In the genomic region with DNA sequence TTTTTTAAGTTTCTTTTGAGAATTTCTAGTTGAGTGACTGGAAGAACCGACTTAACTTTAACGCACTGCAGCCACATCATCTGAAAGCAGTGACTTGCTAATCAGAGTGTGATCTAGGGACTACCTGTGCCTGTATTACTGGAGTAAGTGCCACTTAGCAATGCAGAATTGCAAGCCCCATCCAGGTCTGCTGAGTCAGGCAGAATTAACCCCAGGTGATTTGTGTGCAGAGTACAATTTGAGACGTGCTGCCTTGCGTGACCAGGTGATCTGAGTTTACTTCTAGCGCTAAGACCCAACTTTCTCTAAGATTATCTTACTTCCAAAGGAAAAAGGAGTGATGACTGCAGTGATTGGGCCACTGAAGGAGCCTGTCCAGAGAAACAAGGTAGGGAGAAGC, we compare ENCODE assay signal across 19 cellular contexts.
DNase-seq lines count a peak whose midpoint lies in the region; ATAC-seq and TF ChIP-seq lines count a peak whose summit lies in the region.
"Had no signal": no experiment of that assay in that cellular context is flagged by ENCODE, and none has a peak within 500 bp of the region (broad histone marks: within the 10 kb centered on the region; RNA-seq: fewer than 3 reads in every experiment).

No MANE protein-coding gene starts in this region.

- no peaks in the 10 kb centered on the region for H3K9me2 ChIP-seq in GM23338 (ENCODE audit: insufficient read depth)

- H3K9ac ChIP-seq in smooth muscle cell (ENCODE audit: low read depth) = no peak overlapping the region

- H3K27ac ChIP-seq in ACC112 (ENCODE audit: low read depth, low read length) (peak overlapping the region; percentile 98; the same call in 1 of the 2 replicates), GM23338 (ENCODE audit: low read depth) (no peak overlapping the region), tibial artery (no peak overlapping the region), smooth muscle cell (ENCODE audit: low read depth) (no peak overlapping the region)
- H3K27ac ChIP-seq: SJCRH30 had no signal

- no peaks in the 10 kb centered on the region for H3K36me3 Mint-ChIP-seq in GM23338 (ENCODE audit: low read depth)
- H3K36me3 Mint-ChIP-seq: CD14-positive monocyte, T-cell had no signal

- no peak for TF ChIP-seq CTCF in GM23338 (conservative IDR thresholded peaks at IDR 0.05; ENCODE audit: low read depth in 2 of 2)
- no peak for TF ChIP-seq CTCF in tibial artery (IDR thresholded peaks at IDR 0.05)
- no peak for TF ChIP-seq CTCF in smooth muscle cell (IDR thresholded peaks at IDR 0.05; ENCODE audit: borderline replicate concordance, insufficient read depth, poor library complexity, severe bottlenecking)

- H3K4me3 ChIP-seq in ACC112 (ENCODE audit: low read depth, low read length) (no peak overlapping the region), GM23338 (no peak overlapping the region), tibial artery (no peak overlapping the region), smooth muscle cell (no peak overlapping the region)
- H3K4me3 ChIP-seq: GM12878, SJCRH30 had no signal

- no peak overlapping the region for H2AFZ ChIP-seq in ACC112 (ENCODE audit: low read length, unreplicated experiment)
- no peak overlapping the region for H2AFZ ChIP-seq in GM23338
- H2AFZ ChIP-seq in smooth muscle cell (ENCODE audit: low read depth) = no peak overlapping the region

- intact Hi-C loops in tibial artery (cut with DNase I; ENCODE audit: low total_unique reads) = no loop called here

- no peaks in the 10 kb centered on the region; the same call in 2 of the 3 replicates for H3K9me3 Mint-ChIP-seq in GM23338
- H3K9me3 Mint-ChIP-seq: T-cell had no signal

- H3K9me3 ChIP-seq in tibial artery (no peaks in the 10 kb centered on the region), smooth muscle cell (replicated peaks; ENCODE audit: low read depth) (no peaks in the 10 kb centered on the region)

- H3K36me3 ChIP-seq in ACC112 (ENCODE audit: insufficient read depth, low read length) (no peaks in the 10 kb centered on the region), GM23338 (ENCODE audit: insufficient read depth) (no peaks in the 10 kb centered on the region), tibial artery (no peaks in the 10 kb centered on the region), smooth muscle cell (ENCODE audit: low read depth) (no peaks in the 10 kb centered on the region)
- H3K36me3 ChIP-seq: SJCRH30 had no signal

- H3F3A ChIP-seq in GM23338 (replicated peaks; ENCODE audit: low read depth) (no peaks in the 10 kb centered on the region), smooth muscle cell (ENCODE audit: low read depth) (no peaks in the 10 kb centered on the region)

- peaks cover 26% of the 10 kb centered on the region for H3K4me1 ChIP-seq in ACC112 (ENCODE audit: control insufficient read depth, insufficient read depth, low read length, unreplicated experiment)
- H3K4me1 ChIP-seq in GM23338 (ENCODE audit: insufficient read depth) = no peaks in the 10 kb centered on the region
- no peaks in the 10 kb centered on the region for H3K4me1 ChIP-seq in tibial artery
- no peaks in the 10 kb centered on the region for H3K4me1 ChIP-seq in smooth muscle cell (ENCODE audit: low read depth)

- WGBS in smooth muscle cell (ENCODE audit: low lambda C conversion rate) = 60% methylated on average over 5 of the region's 5 CpGs

- H3K27me3 ChIP-seq in ACC112 (ENCODE audit: insufficient read depth, low read length) (no peaks in the 10 kb centered on the region), GM23338 (ENCODE audit: insufficient read depth) (no peaks in the 10 kb centered on the region), tibial artery (no peaks in the 10 kb centered on the region), smooth muscle cell (ENCODE audit: low read depth) (no peaks in the 10 kb centered on the region)
- H3K27me3 ChIP-seq: SJCRH30 had no signal

- no peak overlapping the region for H3K4me3 Mint-ChIP-seq in GM23338
- H3K4me3 Mint-ChIP-seq: CD14-positive monocyte, T-cell had no signal

- peak overlapping the region; percentile 31; the same call in 1 of the 2 replicates for H3K27ac Mint-ChIP-seq in GM23338
- H3K27ac Mint-ChIP-seq: T-cell had no signal

- H3K27me3 Mint-ChIP-seq in GM23338 (ENCODE audit: insufficient read depth, low read depth, poor library complexity) = no peaks in the 10 kb centered on the region

- H4K20me1 ChIP-seq in GM23338 (replicated peaks; ENCODE audit: insufficient read depth) (no peaks in the 10 kb centered on the region), smooth muscle cell (ENCODE audit: low read depth) (no peaks in the 10 kb centered on the region)

- H3K4me1 Mint-ChIP-seq in GM23338 = no peaks in the 10 kb centered on the region
- H3K4me1 Mint-ChIP-seq: CD14-positive monocyte, T-cell had no signal

- H3K4me2 ChIP-seq in GM23338 (no peak overlapping the region), smooth muscle cell (no peak overlapping the region)

- peak; percentile 9 for DNase-seq in NCI-H1105 treated with DMSO at 0.1 percent for 48 hours (lab: John Stamatoyannopoulos, UW)
- DNase-seq in NCI-H1105 (lab: John Stamatoyannopoulos, UW) = no peak
- DNase-seq in GM23338 (ENCODE audit: low spot score) = no peak
- DNase-seq in kidney tubule cell (ENCODE audit: low spot score) = peak; percentile 20
- no peak for DNase-seq in tibial artery
- no peak for DNase-seq in smooth muscle cell (lab: John Stamatoyannopoulos, UW; ENCODE audit: unreplicated experiment)
- DNase-seq: 8988T, DND-41, Karpas-422, NCI-H146, NCI-H2029, NCI-H82, OCI-M1, SJCRH30, T-cell had no signal

- H3K79me2 ChIP-seq in ACC112 (ENCODE audit: control insufficient read depth, insufficient read depth, low read length, unreplicated experiment) = no peaks in the 10 kb centered on the region
- H3K79me2 ChIP-seq in GM23338 (replicated peaks; ENCODE audit: insufficient read depth) = no peaks in the 10 kb centered on the region
- no peaks in the 10 kb centered on the region for H3K79me2 ChIP-seq in smooth muscle cell (ENCODE audit: low read depth)

- ATAC-seq in GM23338 = no peak
- ATAC-seq in GM21723 (IDR thresholded peaks at IDR 0.05; ENCODE audit: unreplicated experiment) = no peak
- ATAC-seq: GM12878, T-cell had no signal

TF ChIP-seq in GM23338, 12 proteins besides CTCF, POLR2A, EP300 and RAD21 (continues in another document):
- TF ChIP-seq CREB1 (CRISPR knock-in tag; IDR thresholded peaks at IDR 0.05; ENCODE audit: low read depth) (no peak), ZNF331 (CRISPR knock-in tag; IDR thresholded peaks at IDR 0.05; ENCODE audit: low read depth) (no peak), POLR2AphosphoS5 (IDR thresholded peaks at IDR 0.05; ENCODE audit: low read depth) (no peak), STAT1 (IDR thresholded peaks at IDR 0.05; ENCODE audit: unreplicated experiment) (no peak), ZNF114 (CRISPR knock-in tag; IDR thresholded peaks at IDR 0.05) (no peak), JUNB (IDR thresholded peaks at IDR 0.05; ENCODE audit: unreplicated experiment) (no peak), ETS1 (IDR thresholded peaks at IDR 0.05) (no peak), EZH2 (IDR thresholded peaks at IDR 0.05; ENCODE audit: low read depth, unreplicated experiment) (no peak), EZH2phosphoT487 (IDR thresholded peaks at IDR 0.05; ENCODE audit: unreplicated experiment) (no peak)
- TF ChIP-seq, protein P1, sequence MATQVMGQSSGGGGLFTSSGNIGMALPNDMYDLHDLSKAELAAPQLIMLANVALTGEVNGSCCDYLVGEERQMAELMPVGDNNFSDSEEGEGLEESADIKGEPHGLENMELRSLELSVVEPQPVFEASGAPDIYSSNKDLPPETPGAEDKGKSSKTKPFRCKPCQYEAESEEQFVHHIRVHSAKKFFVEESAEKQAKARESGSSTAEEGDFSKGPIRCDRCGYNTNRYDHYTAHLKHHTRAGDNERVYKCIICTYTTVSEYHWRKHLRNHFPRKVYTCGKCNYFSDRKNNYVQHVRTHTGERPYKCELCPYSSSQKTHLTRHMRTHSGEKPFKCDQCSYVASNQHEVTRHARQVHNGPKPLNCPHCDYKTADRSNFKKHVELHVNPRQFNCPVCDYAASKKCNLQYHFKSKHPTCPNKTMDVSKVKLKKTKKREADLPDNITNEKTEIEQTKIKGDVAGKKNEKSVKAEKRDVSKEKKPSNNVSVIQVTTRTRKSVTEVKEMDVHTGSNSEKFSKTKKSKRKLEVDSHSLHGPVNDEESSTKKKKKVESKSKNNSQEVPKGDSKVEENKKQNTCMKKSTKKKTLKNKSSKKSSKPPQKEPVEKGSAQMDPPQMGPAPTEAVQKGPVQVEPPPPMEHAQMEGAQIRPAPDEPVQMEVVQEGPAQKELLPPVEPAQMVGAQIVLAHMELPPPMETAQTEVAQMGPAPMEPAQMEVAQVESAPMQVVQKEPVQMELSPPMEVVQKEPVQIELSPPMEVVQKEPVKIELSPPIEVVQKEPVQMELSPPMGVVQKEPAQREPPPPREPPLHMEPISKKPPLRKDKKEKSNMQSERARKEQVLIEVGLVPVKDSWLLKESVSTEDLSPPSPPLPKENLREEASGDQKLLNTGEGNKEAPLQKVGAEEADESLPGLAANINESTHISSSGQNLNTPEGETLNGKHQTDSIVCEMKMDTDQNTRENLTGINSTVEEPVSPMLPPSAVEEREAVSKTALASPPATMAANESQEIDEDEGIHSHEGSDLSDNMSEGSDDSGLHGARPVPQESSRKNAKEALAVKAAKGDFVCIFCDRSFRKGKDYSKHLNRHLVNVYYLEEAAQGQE (IDR thresholded peaks at IDR 0.05; ENCODE audit: unreplicated experiment) = no peak

Comparison
In these comparisons a context has a peak if more than half of its experiments do, and no peak if none do; other contexts are left out.
1. DNase-seq: peak in NCI-H1105 treated with DMSO at 0.1 percent for 48 hours (single experiment) and kidney tubule cell (single experiment); none in NCI-H1105 (single experiment), GM23338 (single experiment), tibial artery (0 of 2) and smooth muscle cell (single experiment).